8 cellular contexts compared by ENCODE assay signal in the genomic region with DNA sequence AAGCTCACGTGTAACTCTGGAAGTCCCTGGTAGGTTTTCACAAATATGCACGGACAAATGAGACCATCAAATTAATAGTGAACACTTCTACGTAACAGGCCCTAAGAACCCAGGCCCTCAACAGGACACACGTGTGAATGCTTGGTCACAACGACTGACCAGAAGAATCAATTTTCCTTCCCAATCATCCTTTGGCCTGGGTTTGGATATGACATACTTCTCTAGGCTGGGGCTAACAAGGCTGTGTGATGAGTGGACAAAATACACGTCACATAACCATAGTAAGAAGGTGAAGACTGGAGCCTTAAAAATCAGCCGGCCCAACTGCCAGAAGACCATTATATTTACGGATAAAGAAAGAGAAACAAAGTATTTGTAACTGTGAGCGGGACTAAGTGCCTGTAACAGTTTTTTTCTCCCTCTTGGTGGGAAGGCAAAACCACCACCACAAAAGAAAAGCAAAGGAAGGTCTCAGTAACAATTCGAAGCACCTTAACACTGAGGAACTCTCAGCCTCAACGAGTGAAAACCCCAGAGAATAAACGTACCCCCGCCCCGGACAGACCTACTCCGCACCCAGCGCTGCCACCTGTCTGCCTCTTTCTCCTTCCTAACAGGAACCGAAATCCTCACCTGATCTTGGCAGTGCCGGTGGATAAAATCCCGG. TPM values are rescaled to one million over a fixed set of nuclear protein-coding genes. Genes with fewer than 3 reads are reported as not detected.
DNase-seq lines count a peak whose midpoint lies in the region; ATAC-seq and TF ChIP-seq lines count a peak whose summit lies in the region.

No MANE protein-coding gene starts in this region.

- no peaks in the 10 kb centered on the region for H3K36me3 ChIP-seq in Caco-2 (ENCODE audit: control insufficient read depth, insufficient read depth, low read length)
- peaks cover 12 to 26% of the 10 kb centered on the region in 2 experiments; a peak in 2 of 3 replicates for H3K36me3 ChIP-seq in HEK293 (ENCODE audit: control insufficient read depth in 2 of 2, insufficient read depth in 1 of 2, low read length in 2 of 2)

- TF ChIP-seq CTCF in Caco-2 (IDR thresholded peaks at IDR 0.05; ENCODE audit: insufficient read depth in 1 of 2, low read depth in 1 of 2, low read length in 1 of 2, severe bottlenecking in 1 of 2, unreplicated experiment in 1 of 2) = no peak
- TF ChIP-seq CTCF in HEK293 (tag by site-specific recombination; IDR thresholded peaks at IDR 0.05) = peak; percentile 43; the same call in 1 of the 2 replicates
- TF ChIP-seq CTCF in RWPE1 (conservative IDR thresholded peaks at IDR 0.05; ENCODE audit: low read depth) = no peak
- TF ChIP-seq CTCF in epithelial cell of esophagus (IDR thresholded peaks at IDR 0.05; ENCODE audit: insufficient read depth, low read depth, low read length, missing control alignments) = no peak
- no peak for TF ChIP-seq CTCF in nephron (IDR thresholded peaks at IDR 0.05; ENCODE audit: unreplicated experiment in 3 of 3)

- DNase-seq in Caco-2 (no peak), RWPE1 (ENCODE audit: low spot score) (peak; percentile 53), epithelial cell of esophagus (ENCODE audit: low read depth) (peak; percentile 44), UCSD-AML1 (lab: John Stamatoyannopoulos, UW; ENCODE audit: unreplicated experiment) (no peak)

- H3K36me3 Mint-ChIP-seq in Caco-2 (ENCODE audit: insufficient read depth, unreplicated experiment) = peaks cover 36% of the 10 kb centered on the region
- peaks cover 8% of the 10 kb centered on the region for H3K36me3 Mint-ChIP-seq in nephron (ENCODE audit: low read depth)

- H3K27ac ChIP-seq in HEK293 (ENCODE audit: extremely low read depth, low read depth, low read length) (peak overlapping the region; percentile 73), RWPE1 (peak overlapping the region; percentile 81)

- H3K27ac Mint-ChIP-seq in Caco-2 (ENCODE audit: unreplicated experiment) (peak overlapping the region; percentile 99), nephron (peak overlapping the region; percentile 93 to 99 (median 97))

- POLR2A ChIA-PET in Caco-2 (lab: Charles Lee) = interaction anchor here (1.0 to 1.4 kb wide), 6 partner anchors 12 to 221 kb away, joined by 4 to 34 read pairs (median 6); partner anchors contain the start of genes H3-3A, PYCR2 and SRP9
- POLR2A ChIA-PET in HEK293 (lab: Yijun Ruan, JAX) = interaction anchor here (0.6 to 5.9 kb wide), 41 partner anchors 8 to 525 kb away, joined by 3 to 160 read pairs (median 4); partner anchors contain the start of genes H3-3A, LIN9 and PYCR2
- POLR2A ChIA-PET in RWPE1 (lab: Yijun Ruan, JAX; ENCODE audit: low non-redundant PET) = interaction anchor here (0.5 to 1.0 kb wide), 5 partner anchors 62 to 122 kb away, joined by 3 to 6 read pairs (median 4); partner anchors contain the start of gene H3-3A

- H3K9me3 Mint-ChIP-seq in Caco-2 (ENCODE audit: unreplicated experiment) (no peaks in the 10 kb centered on the region), nephron (no peaks in the 10 kb centered on the region)

- H3K27me3 Mint-ChIP-seq in Caco-2 (ENCODE audit: insufficient read depth, unreplicated experiment) (no peaks in the 10 kb centered on the region), nephron (ENCODE audit: low read depth) (no peaks in the 10 kb centered on the region)

- H3K4me3 Mint-ChIP-seq in Caco-2 (ENCODE audit: unreplicated experiment) (peak overlapping the region; percentile 96), nephron (peak overlapping the region; percentile 100)

- no peaks in the 10 kb centered on the region for H3K27me3 ChIP-seq in Caco-2 (replicated peaks; ENCODE audit: control insufficient read depth, insufficient read depth, low read length)

- H3K9me3 ChIP-seq in Caco-2 (no peaks in the 10 kb centered on the region), HEK293 (ENCODE audit: control insufficient read depth, insufficient read depth, low read depth, low read length) (no peaks in the 10 kb centered on the region)

- H3K4me1 ChIP-seq in Caco-2 = peaks cover 17% of the 10 kb centered on the region
- peaks cover 38% of the 10 kb centered on the region for H3K4me1 ChIP-seq in HEK293 (ENCODE audit: control insufficient read depth, insufficient read depth, low read length)

- H3K4me3 ChIP-seq in Caco-2 (ENCODE audit: low read depth, low read length) (peak overlapping the region; percentile 58), HEK293 (ENCODE audit: low read depth, low read length) (peak overlapping the region; percentile 68), epithelial cell of esophagus (ENCODE audit: low read length) (peak overlapping the region; percentile 93)

- H3K4me1 Mint-ChIP-seq in Caco-2 (ENCODE audit: low read depth, unreplicated experiment) (peaks cover 13% of the 10 kb centered on the region), nephron (peaks cover 30% of the 10 kb centered on the region)

- CTCF ChIA-PET in Caco-2 (lab: Charles Lee) (interaction anchor here (0.6 to 1.3 kb wide), 4 partner anchors 11 to 64 kb away, joined by 3 to 5 read pairs (median 3); partner anchors contain the start of gene H3-3A), HEK293 (lab: Yijun Ruan, JAX) (interaction anchor here (1.0 to 5.1 kb wide), 5 partner anchors 11 to 524 kb away, joined by 3 to 56 read pairs (median 5); no protein-coding TSS in a partner anchor), RWPE1 (lab: Yijun Ruan, JAX) (interaction anchor here (1.0 to 3.5 kb wide), 3 partner anchors 11 to 66 kb away, joined by 3 to 25 read pairs (median 3); partner anchors contain the start of gene H3-3A)

- TSS peak; percentile 69 for BruUV-seq in Caco-2 (replicated peaks; lab: Mats Ljungman, UMichigan)

- intact Hi-C loops in Caco-2 (cut with micrococcal nuclease; ENCODE audit: unreplicated experiment) = loop anchor here (1.0 to 5.0 kb wide), 2 partner anchors 64 to 124 kb away; partner anchors contain the start of gene H3-3A

- ATAC-seq in GM18909 (IDR thresholded peaks at IDR 0.05; ENCODE audit: poor library complexity, unreplicated experiment) (no peak), GM18873 (IDR thresholded peaks at IDR 0.05; ENCODE audit: low FRiP score, unreplicated experiment) (no peak)

TF ChIP-seq in HEK293, 187 proteins besides CTCF, POLR2A, EP300 and RAD21 (continues in another document):
- TF ChIP-seq ZNF335 (tag by site-specific recombination; conservative IDR thresholded peaks at IDR 0.05) = peak; percentile 78
- TF ChIP-seq SP7 (tag by site-specific recombination; IDR thresholded peaks at IDR 0.05) = no peak
- TF ChIP-seq ZNF23 (tag by site-specific recombination; IDR thresholded peaks at IDR 0.05; ENCODE audit: borderline replicate concordance) = no peak
- TF ChIP-seq KLF7 (tag by site-specific recombination; IDR thresholded peaks at IDR 0.05; ENCODE audit: borderline replicate concordance) = no peak
- TF ChIP-seq SCRT1 (tag by site-specific recombination; IDR thresholded peaks at IDR 0.05; ENCODE audit: borderline replicate concordance) = peak; percentile 86; the same call in 1 of the 2 replicates
- TF ChIP-seq ZNF112 (tag by site-specific recombination; IDR thresholded peaks at IDR 0.05) = no peak
- no peak for TF ChIP-seq ELK4 (IDR thresholded peaks at IDR 0.05; ENCODE audit: borderline replicate concordance, low read depth, low read length)
- no peak; the same call in 1 of the 2 replicates for TF ChIP-seq ZFP37 (tag by site-specific recombination; IDR thresholded peaks at IDR 0.05)
- TF ChIP-seq, protein P1, sequence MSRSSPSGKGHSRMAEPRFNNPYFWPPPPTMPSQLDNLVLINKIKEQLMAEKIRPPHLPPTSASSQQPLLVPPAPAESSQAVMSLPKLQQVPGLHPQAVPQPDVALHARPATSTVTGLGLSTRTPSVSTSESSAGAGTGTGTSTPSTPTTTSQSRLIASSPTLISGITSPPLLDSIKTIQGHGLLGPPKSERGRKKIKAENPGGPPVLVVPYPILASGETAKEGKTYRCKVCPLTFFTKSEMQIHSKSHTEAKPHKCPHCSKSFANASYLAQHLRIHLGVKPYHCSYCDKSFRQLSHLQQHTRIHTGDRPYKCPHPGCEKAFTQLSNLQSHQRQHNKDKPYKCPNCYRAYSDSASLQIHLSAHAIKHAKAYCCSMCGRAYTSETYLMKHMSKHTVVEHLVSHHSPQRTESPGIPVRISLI (tag by site-specific recombination; IDR thresholded peaks at IDR 0.05) = 0 out of 2 replicates have a peak, but pooled peaks have one; percentile 12
- no peak for TF ChIP-seq ZNF341 (tag by site-specific recombination; IDR thresholded peaks at IDR 0.05; ENCODE audit: low read depth)
- TF ChIP-seq BCL6B (tag by site-specific recombination; IDR thresholded peaks at IDR 0.05) = no peak; the same call in 1 of the 2 replicates
- TF ChIP-seq ZSCAN23 (tag by site-specific recombination; IDR thresholded peaks at IDR 0.05) = no peak
- TF ChIP-seq ZNF274 (IDR thresholded peaks at IDR 0.05; ENCODE audit: low read length) = no peak
- no peak for TF ChIP-seq ZNF274 (tag by site-specific recombination; IDR thresholded peaks at IDR 0.05; ENCODE audit: borderline replicate concordance)

RNA-seq across cellular contexts. Expression of gene SDE2, which starts 0.5 kb away (rescaled TPM):
- total RNA-seq in Caco-2 (2022) = 16.6 and 18.6 TPM in 2 replicates

RNA-seq across cellular contexts. Expression of gene LEFTY2, which starts 57.7 kb away (rescaled TPM):
- not detected in 2 replicates for total RNA-seq in Caco-2 (2022)

Comparison
In these comparisons a context has a peak if more than half of its experiments do, and no peak if none do; other contexts are left out.
1. DNase-seq: peak in RWPE1 (single experiment) and epithelial cell of esophagus (single experiment); none in Caco-2 (0 of 2) and UCSD-AML1 (single experiment).
2. Peak in every context shown above with its lines, with median percentiles within 50 percentile points of each other: H3K4me3 ChIP-seq.